ENCODE assay signal across 8 cellular contexts in the genomic region with DNA sequence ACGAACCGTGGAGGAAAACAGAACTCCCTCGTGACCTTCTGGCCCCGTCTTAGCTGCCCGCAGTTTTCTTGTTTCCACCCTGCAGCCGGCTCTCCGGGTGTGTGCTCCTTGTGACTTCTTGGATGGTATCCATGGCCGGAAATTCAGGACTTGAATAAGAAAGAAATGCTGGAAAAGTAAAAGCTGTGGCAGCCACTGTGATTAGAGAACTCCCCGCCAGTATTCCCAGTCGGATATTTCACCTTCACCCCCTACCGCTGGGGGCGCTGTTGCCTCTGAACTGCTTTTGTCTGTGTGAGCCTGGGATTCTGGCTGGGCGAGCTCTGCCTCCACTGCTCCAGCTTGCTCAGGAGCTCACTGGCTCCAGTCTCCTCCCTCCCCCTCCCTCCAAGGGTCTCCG. TPM values are rescaled to one million over a fixed set of nuclear protein-coding genes. Genes with fewer than 3 reads are reported as not detected.
DNase-seq lines count a peak whose midpoint lies in the region; ATAC-seq and TF ChIP-seq lines count a peak whose summit lies in the region.

No MANE protein-coding gene starts in this region.

- no peaks in the 10 kb centered on the region for H3K4me1 Mint-ChIP-seq in activated T-helper 17 cell treated with anti-CD3 and anti-CD28 coated beads, Interleukin-2, amount 50 U/mL, for 72 hours

- 51 to 55% methylated on average over 14 of the region's 14 CpGs for WGBS in body of pancreas, 2 donors

- H3K27me3 Mint-ChIP-seq in activated T-helper 17 cell treated with anti-CD3 and anti-CD28 coated beads, Interleukin-2, amount 50 U/mL, for 72 hours: peaks cover 31% of the 10 kb centered on the region

- no peak overlapping the region for H3K27ac Mint-ChIP-seq in activated T-helper 17 cell treated with anti-CD3 and anti-CD28 coated beads, Interleukin-2, amount 50 U/mL, for 72 hours

- no peaks in the 10 kb centered on the region for H3K36me3 ChIP-seq in body of pancreas (replicated peaks in 1 of 2; ENCODE audit: insufficient read depth in 1 of 2, low read depth in 2 of 2)

- H3K9me3 ChIP-seq in body of pancreas: no peaks in the 10 kb centered on the region

- TF ChIP-seq POLR2A in body of pancreas (IDR thresholded peaks at IDR 0.05): no peak

- ATAC-seq in body of pancreas (peak; percentile 24), HG03095 (IDR thresholded peaks at IDR 0.05; ENCODE audit: unreplicated experiment) (no peak)
- ATAC-seq in activated T-helper 17 cell treated with anti-CD3 and anti-CD28 coated beads, Interleukin-2, amount 50 U/mL, for 72 hours (replicated peaks): no peak

- peak in 5 of 7 experiments; percentile 17 to 55 (median 43) for TF ChIP-seq CTCF in body of pancreas (IDR thresholded peaks at IDR 0.05)

- H3K4me1 ChIP-seq in body of pancreas: peaks cover 25% of the 10 kb centered on the region

- DNase-seq in AG08396 (ENCODE audit: low spot score): peak; percentile 29
- peak; percentile 52 for DNase-seq in KBM-7
- DNase-seq in body of pancreas: peak; percentile 23 to 68 (median 44)
- DNase-seq in kidney tubule cell (ENCODE audit: low spot score): peak; percentile 90
- no peak for DNase-seq in activated CD4-positive, alpha-beta T cell treated with anti-CD3 and anti-CD28 coated beads, Interleukin-2, amount 50 U/mL, for 4 hours
- DNase-seq in NCI-H524 treated with DMSO at 0.1 percent for 48 hours (lab: John Stamatoyannopoulos, UW): no peak

- intact Hi-C loops in body of pancreas (cut with DNase I): no loop called here

- no peaks in the 10 kb centered on the region for H3K27me3 ChIP-seq in body of pancreas

- H3K4me3 ChIP-seq in body of pancreas: no peak overlapping the region

- H3K4me3 Mint-ChIP-seq in activated T-helper 17 cell treated with anti-CD3 and anti-CD28 coated beads, Interleukin-2, amount 50 U/mL, for 72 hours: no peak overlapping the region

- no peaks in the 10 kb centered on the region for H3K9me3 Mint-ChIP-seq in activated T-helper 17 cell treated with anti-CD3 and anti-CD28 coated beads, Interleukin-2, amount 50 U/mL, for 72 hours

- H3K36me3 Mint-ChIP-seq in activated T-helper 17 cell treated with anti-CD3 and anti-CD28 coated beads, Interleukin-2, amount 50 U/mL, for 72 hours (ENCODE audit: low read depth): no peaks in the 10 kb centered on the region

- in situ Hi-C loops in KBM-7 (cut with MboI; ENCODE audit: low pct_unique_long_range_greater_than_20kb, low sequenced_read_pairs): no loop called here

- peak overlapping the region in 3 of 4 donors; percentile 56 to 86 (median 60) for H3K27ac ChIP-seq in body of pancreas

RNA-seq across cellular contexts. Expression of gene CYP4V2, which starts 41.5 kb away (rescaled TPM):
- total RNA-seq in body of pancreas: 10 to 100 TPM; 62.8 to 65.3 TPM
- total RNA-seq in activated T-helper 17 cell treated with anti-CD3 and anti-CD28 coated beads, Interleukin-2, amount 50 U/mL, for 72 hours: 1 to 10 TPM; 1.9 to 8.2 TPM

RNA-seq across cellular contexts. Expression of gene FAM149A, which starts 45.4 kb away (rescaled TPM):
- total RNA-seq in body of pancreas: 10 to 100 TPM; 20.8 to 51.4 TPM
- 1 to 10 TPM in 1 of 2 donors, under 1 TPM in 1; 0.28 to 2.4 TPM for total RNA-seq in activated T-helper 17 cell treated with anti-CD3 and anti-CD28 coated beads, Interleukin-2, amount 50 U/mL, for 72 hours

Comparison
In these comparisons a context has a peak if more than half of its experiments do, and no peak if none do; other contexts are left out.
1. DNase-seq: peak in AG08396 (single experiment), KBM-7 (single experiment), body of pancreas (4 of 4) and kidney tubule cell (single experiment); none in activated CD4-positive, alpha-beta T cell treated with anti-CD3 and anti-CD28 coated beads, Interleukin-2, amount 50 U/mL, for 4 hours (0 of 2) and NCI-H524 treated with DMSO at 0.1 percent for 48 hours (single experiment).
2. RNA of gene CYP4V2, which starts 41.5 kb away (total RNA-seq): 62.8 to 65.3 TPM in body of pancreas; 1.9 to 8.2 TPM in activated T-helper 17 cell treated with anti-CD3 and anti-CD28 coated beads, Interleukin-2, amount 50 U/mL, for 72 hours; every median in the first group is over 4 times any median in the second.
3. RNA of gene FAM149A, which starts 45.4 kb away (total RNA-seq): 20.8 to 51.4 TPM in body of pancreas; 0.28 to 2.4 TPM in activated T-helper 17 cell treated with anti-CD3 and anti-CD28 coated beads, Interleukin-2, amount 50 U/mL, for 72 hours; every median in the first group is over 4 times any median in the second.